ENCODE assay signal across 28 cellular contexts in genomic region chr12:85741051-85741450, GRCh38.
"Had no signal": no experiment of that assay in that cellular context is flagged by ENCODE, and none has a peak within 500 bp of the region (broad histone marks: within the 10 kb centered on the region; RNA-seq: fewer than 3 reads in every experiment).

No MANE protein-coding gene starts in this region.

- H3K4me3 Mint-ChIP-seq: activated CD4-positive, alpha-beta memory T cell treated with anti-CD3 and anti-CD28 coated beads for 36 hours; activated CD4-positive, alpha-beta T cell treated with anti-CD3 and anti-CD28 coated beads for 36 hours; activated CD4-positive, alpha-beta T cell treated with anti-CD3 and anti-CD28 coated beads, Interleukin-2, amount 10 ng/mL, durations not matched to agents 24 days and 14 days; activated naive CD8-positive, alpha-beta T cell; activated T-cell treated with anti-CD3 and anti-CD28 coated beads, Interleukin-2, amount 50 U/mL, for 24 hours; activated T-cell treated with anti-CD3 and anti-CD28 coated beads, Interleukin-2, amount 50 U/mL, for 72 hours; effector memory CD8-positive, alpha-beta T cell had no signal

- H3K4me3 ChIP-seq: adrenal gland, body of pancreas, colonic mucosa, dorsolateral prefrontal cortex, esophagus squamous epithelium, gastrocnemius medialis, heart left ventricle had no signal

- H3K9me3 Mint-ChIP-seq: activated CD4-positive, alpha-beta T cell treated with anti-CD3 and anti-CD28 coated beads, Interleukin-2, amount 10 ng/mL, durations not matched to agents 24 days and 14 days had no signal

- H3K4me1 ChIP-seq: adrenal gland, body of pancreas, colonic mucosa, esophagus squamous epithelium, foreskin keratinocyte, gastrocnemius medialis, heart left ventricle had no signal

- H3K27ac Mint-ChIP-seq: activated CD4-positive, alpha-beta memory T cell treated with anti-CD3 and anti-CD28 coated beads for 36 hours; activated CD4-positive, alpha-beta T cell treated with anti-CD3 and anti-CD28 coated beads for 36 hours; activated CD4-positive, alpha-beta T cell treated with anti-CD3 and anti-CD28 coated beads, Interleukin-2, amount 10 ng/mL, durations not matched to agents 24 days and 14 days; activated naive CD8-positive, alpha-beta T cell; activated T-cell treated with anti-CD3 and anti-CD28 coated beads, Interleukin-2, amount 50 U/mL, for 24 hours; activated T-cell treated with anti-CD3 and anti-CD28 coated beads, Interleukin-2, amount 50 U/mL, for 72 hours; effector memory CD8-positive, alpha-beta T cell had no signal

- H3K27me3 ChIP-seq: adrenal gland, body of pancreas, colonic mucosa, dorsolateral prefrontal cortex, esophagus squamous epithelium, foreskin keratinocyte, gastrocnemius medialis, heart left ventricle had no signal

- H3K27me3 Mint-ChIP-seq: activated CD4-positive, alpha-beta memory T cell treated with anti-CD3 and anti-CD28 coated beads for 36 hours; activated CD4-positive, alpha-beta T cell treated with anti-CD3 and anti-CD28 coated beads for 36 hours; activated CD4-positive, alpha-beta T cell treated with anti-CD3 and anti-CD28 coated beads, Interleukin-2, amount 10 ng/mL, durations not matched to agents 24 days and 14 days; activated naive CD8-positive, alpha-beta T cell; activated T-cell treated with anti-CD3 and anti-CD28 coated beads, Interleukin-2, amount 50 U/mL, for 24 hours; effector memory CD8-positive, alpha-beta T cell had no signal

- ATAC-seq: activated CD4-positive, alpha-beta T cell treated with anti-CD3 and anti-CD28 coated beads for 36 hours; activated T-cell treated with anti-CD3 and anti-CD28 coated beads, Interleukin-2, amount 50 U/mL, for 72 hours; body of pancreas; effector memory CD8-positive, alpha-beta T cell; foreskin keratinocyte; gastrocnemius medialis; heart left ventricle had no signal

- H3K36me3 ChIP-seq: adrenal gland, colonic mucosa, esophagus squamous epithelium, gastrocnemius medialis, heart left ventricle had no signal

- H3K36me3 Mint-ChIP-seq: activated CD4-positive, alpha-beta memory T cell treated with anti-CD3 and anti-CD28 coated beads for 36 hours; activated naive CD8-positive, alpha-beta T cell had no signal

- DNase-seq: activated CD4-positive, alpha-beta memory T cell treated with anti-CD3 and anti-CD28 coated beads for 36 hours; activated CD4-positive, alpha-beta T cell treated with anti-CD3 and anti-CD28 coated beads for 36 hours; activated CD4-positive, alpha-beta T cell treated with anti-CD3 and anti-CD28 coated beads, Interleukin-2, amount 10 ng/mL, durations not matched to agents 24 days and 14 days; activated CD4-positive, CD25-positive, alpha-beta regulatory T cell; activated CD4-positive, CD25-positive, alpha-beta regulatory T cell treated with anti-CD3 and anti-CD28 coated beads, Interleukin-2, amount 50 U/mL, for 72 hours; activated CD8-positive, alpha-beta memory T cell treated with anti-CD3 and anti-CD28 coated beads, Interleukin-2, amount 50 U/mL, for 48 hours; activated gamma-delta T cell; activated naive CD4-positive, alpha-beta T cell; activated naive CD4-positive, alpha-beta T cell treated with anti-CD3 and anti-CD28 coated beads, Interleukin-2, amount 50 U/mL, for 16 hours; activated T-cell treated with anti-CD3 and anti-CD28 coated beads for 4 hours; activated T-cell treated with anti-CD3 and anti-CD28 coated beads, Interleukin-2, amount 50 U/mL, for 24 hours; activated T-cell treated with anti-CD3 and anti-CD28 coated beads, Interleukin-2, amount 50 U/mL, for 72 hours; adrenal gland; amygdala; aorta; body of pancreas; caudate nucleus; colonic mucosa; dorsolateral prefrontal cortex; effector memory CD8-positive, alpha-beta T cell; esophagus squamous epithelium; foreskin keratinocyte; gastrocnemius medialis; glutamatergic neuron; heart left ventricle; T-helper 2 cell had no signal

- H3K27ac ChIP-seq: adrenal gland, body of pancreas, colonic mucosa, dorsolateral prefrontal cortex, epithelial cell of prostate, esophagus squamous epithelium, foreskin keratinocyte, gastrocnemius medialis, heart left ventricle had no signal

- H3K4me1 Mint-ChIP-seq: activated CD4-positive, alpha-beta T cell treated with anti-CD3 and anti-CD28 coated beads for 36 hours; activated CD4-positive, alpha-beta T cell treated with anti-CD3 and anti-CD28 coated beads, Interleukin-2, amount 10 ng/mL, durations not matched to agents 24 days and 14 days had no signal

- H3K9me3 ChIP-seq: adrenal gland, body of pancreas, colonic mucosa, esophagus squamous epithelium, gastrocnemius medialis, heart left ventricle had no signal
